ENCODE assay signal across 20 cellular contexts in the genomic region with DNA sequence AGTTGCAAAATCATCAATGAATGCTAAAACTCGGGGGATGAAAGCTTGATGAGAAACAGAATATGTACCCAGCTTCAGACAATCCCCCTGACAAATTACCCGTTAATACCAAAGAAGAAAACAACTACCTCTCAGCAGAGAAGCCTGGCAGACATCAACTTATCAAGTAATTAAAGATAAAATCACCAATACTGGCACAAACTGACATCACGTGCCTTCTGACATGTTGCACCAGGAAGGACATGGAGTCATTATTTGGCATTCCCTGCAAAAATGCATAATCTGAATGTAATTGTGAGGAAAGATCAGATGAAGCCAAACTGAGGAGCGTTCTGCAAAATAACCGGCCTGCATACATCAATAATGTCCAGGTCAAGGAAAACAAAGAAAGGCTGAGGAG. TPM values are rescaled to one million over a fixed set of nuclear protein-coding genes. Genes with fewer than 3 reads are reported as not detected.
DNase-seq lines count a peak whose midpoint lies in the region; ATAC-seq and TF ChIP-seq lines count a peak whose summit lies in the region.
"Had no signal": no experiment of that assay in that cellular context is flagged by ENCODE, and none has a peak within 500 bp of the region (broad histone marks: within the 10 kb centered on the region; RNA-seq: fewer than 3 reads in every experiment).

No MANE protein-coding gene starts in this region.

- H3K79me2 ChIP-seq in osteoblast (ENCODE audit: insufficient read depth, low read length): no peaks in the 10 kb centered on the region

- no peak for ATAC-seq in SK-N-SH treated with all-trans-retinoic acid at 6 μM for 48 hours
- ATAC-seq: A549; CD8-positive, alpha-beta T cell; GM12878 had no signal

- H3K27me3 ChIP-seq in osteoblast (ENCODE audit: insufficient read depth, low read length): peaks cover 21% of the 10 kb centered on the region

- DNase-seq in SK-N-DZ (ENCODE audit: low spot score) (peak; percentile 29), dermis blood vessel endothelial cell (peak; percentile 18), osteoblast (ENCODE audit: insufficient read length, low spot score, missing footprints) (peak; percentile 50), HT-29 (ENCODE audit: low spot score) (no peak), posterior vena cava (ENCODE audit: low spot score) (no peak), G401 (ENCODE audit: low spot score) (no peak)
- DNase-seq: AML-193; Caco-2; Calu3; CD4-positive, alpha-beta T cell; CD8-positive, alpha-beta T cell; DMS79 treated with DMSO at 0.1 percent for 48 hours; GDM1 had no signal

- no peak overlapping the region for H3K4me3 ChIP-seq in osteoblast (ENCODE audit: insufficient read depth, low read length)
- H3K4me3 ChIP-seq: A549; BLaER1 treated with 17β-estradiol and CSF1 and Interleukin-3, amounts not matched to agents 10 nM and 100 nM; GM12878 had no signal

- intact Hi-C loops in posterior vena cava (cut with DNase I): no loop called here

- H4K20me1 ChIP-seq in osteoblast (ENCODE audit: insufficient read depth, low read length): no peaks in the 10 kb centered on the region

- no peaks in the 10 kb centered on the region for H3K4me1 ChIP-seq in osteoblast (ENCODE audit: insufficient read depth, low read length)
- H3K4me1 ChIP-seq: A549; BLaER1 treated with 17β-estradiol and CSF1 and Interleukin-3, amounts not matched to agents 10 nM and 100 nM; Caco-2 had no signal

- no peak for TF ChIP-seq CTCF in osteoblast (IDR thresholded peaks at IDR 0.05; ENCODE audit: extremely low read depth, low read depth, low read length)

- no peak overlapping the region for H3K4me2 ChIP-seq in osteoblast (ENCODE audit: insufficient read depth, low read length)
- H3K4me2 ChIP-seq: A549; BLaER1 treated with 17β-estradiol and CSF1 and Interleukin-3, amounts not matched to agents 10 nM and 100 nM had no signal

- no peak overlapping the region for H2AFZ ChIP-seq in osteoblast (ENCODE audit: low read length)

- H3K27ac ChIP-seq in osteoblast (ENCODE audit: low read depth, low read length): no peak overlapping the region
- H3K27ac ChIP-seq: 22Rv1; A549; BLaER1 treated with 17β-estradiol and CSF1 and Interleukin-3, amounts not matched to agents 10 nM and 100 nM; C4-2B had no signal

- no peaks in the 10 kb centered on the region for H3K36me3 ChIP-seq in osteoblast (ENCODE audit: insufficient read depth, low read length)
- H3K36me3 ChIP-seq: BLaER1 treated with 17β-estradiol and CSF1 and Interleukin-3, amounts not matched to agents 10 nM and 100 nM had no signal

- no peaks in the 10 kb centered on the region for H3K9me3 ChIP-seq in osteoblast (ENCODE audit: low read depth, low read length)
- H3K9me3 ChIP-seq: A549; BLaER1 treated with 17β-estradiol and CSF1 and Interleukin-3, amounts not matched to agents 10 nM and 100 nM; Caco-2 had no signal

- in situ Hi-C loops in G401 (cut with HindIII; ENCODE audit: low sequenced_read_pairs): no loop called here

TF ChIP-seq in SK-N-SH treated with all-trans-retinoic acid at 6 μM for 48 hours, 23 proteins besides CTCF, POLR2A, EP300 and RAD21:
- peak; percentile 76 for TF ChIP-seq TCF4 (CRISPR knock-in tag; IDR thresholded peaks at IDR 0.05; ENCODE audit: borderline replicate concordance)
- peak; percentile 44; the same call in 1 of the 2 replicates for TF ChIP-seq ISL1 (CRISPR knock-in tag; IDR thresholded peaks at IDR 0.05)
- no peak for TF ChIP-seq POU6F1 (CRISPR knock-in tag; IDR thresholded peaks at IDR 0.05; ENCODE audit: borderline replicate concordance, low read depth)
- TF ChIP-seq ESRRG (CRISPR knock-in tag; IDR thresholded peaks at IDR 0.05): no peak

RNA-seq across cellular contexts. Expression of gene SLIT1, which starts 7.7 kb away (rescaled TPM):
- polyA plus RNA-seq in SK-N-DZ (2014; cell fraction: cytosol; rRNA removed): 0.07 and 0.21 TPM in 2 replicates
- polyA plus RNA-seq in SK-N-DZ (2014; cell fraction: nucleus; rRNA removed): 0.58 and 0.83 TPM in 2 replicates
- total RNA-seq in dermis blood vessel endothelial cell: under 0.01 TPM in 1 of 2 replicates, not detected in the other
- total RNA-seq in osteoblast: under 0.01 TPM in 1 of 2 replicates, not detected in the other
- under 0.01 TPM in 1 of 2 replicates, not detected in the other for total RNA-seq in HT-29 (2014; rRNA removed; shearing (Covaris generic))
- under 1 TPM; 0.23 to 0.33 TPM for total RNA-seq in posterior vena cava
- 0.06 and 0.20 TPM in 2 replicates for total RNA-seq in G401 (2014; rRNA removed; shearing (Covaris generic))
- total RNA-seq: A172, Calu3 had no signal

Comparison
In these comparisons a context has a peak if more than half of its experiments do, and no peak if none do; other contexts are left out.
1. DNase-seq: peak in SK-N-DZ (single experiment), dermis blood vessel endothelial cell (single experiment) and osteoblast (single experiment); none in HT-29 (single experiment), posterior vena cava (single experiment) and G401 (single experiment).